ENCODE assay signal across 21 cellular contexts in genomic region chr10:71389768-71390434, GRCh38.
"Had no signal": no experiment of that assay in that cellular context is flagged by ENCODE, and none has a peak within 500 bp of the region (broad histone marks: within the 10 kb centered on the region; RNA-seq: fewer than 3 reads in every experiment).

No MANE protein-coding gene starts in this region.

- H3K27ac ChIP-seq: coronary artery, heart right ventricle, left ventricle myocardium inferior, lower lobe of right lung, ovary, testis, tibial nerve, upper lobe of right lung, vagina had no signal

- H3K4me3 Mint-ChIP-seq: memory B cell; mesothelial cell of epicardium; natural killer cell; neural crest cell; stimulated activated effector memory CD8-positive, alpha-beta T cell treated with anti-CD3 and anti-CD28 coated beads, Interleukin-12 subunit alpha, Interleukin-12 subunit beta, amount 100 ng/mL, for 72 hours had no signal

- H3K36me3 ChIP-seq: heart right ventricle, left ventricle myocardium inferior, lower lobe of right lung, ovary, tibial nerve, upper lobe of right lung, vagina had no signal

- H3K27ac Mint-ChIP-seq: memory B cell; mesothelial cell of epicardium; natural killer cell; stimulated activated effector memory CD8-positive, alpha-beta T cell treated with anti-CD3 and anti-CD28 coated beads, Interleukin-12 subunit alpha, Interleukin-12 subunit beta, amount 100 ng/mL, for 72 hours had no signal

- H3K4me1 ChIP-seq: left ventricle myocardium inferior, lower lobe of right lung, testis, tibial nerve, upper lobe of right lung, vagina had no signal

- H3K4me1 Mint-ChIP-seq: natural killer cell; stimulated activated effector memory CD8-positive, alpha-beta T cell treated with anti-CD3 and anti-CD28 coated beads, Interleukin-12 subunit alpha, Interleukin-12 subunit beta, amount 100 ng/mL, for 72 hours had no signal

- DNase-seq: effector CD8-positive, alpha-beta T cell; heart right ventricle; left cardiac atrium; left ventricle myocardium inferior; lower lobe of right lung; natural killer cell; right cardiac atrium; stimulated activated CD4-positive, alpha-beta T cell treated with anti-CD3 and anti-CD28 coated beads, Interleukin-4, amount 100 ng/mL, for 1 hour; stimulated activated CD8-positive, alpha-beta memory T cell treated with anti-CD3 and anti-CD28 coated beads, Interleukin-4, amount 100 ng/mL, for 48 hours; stimulated activated naive CD8-positive, alpha-beta T cell treated with anti-CD3 and anti-CD28 coated beads, Interleukin-15, Interleukin-2, amounts not matched to agents 100 U/mL and 50 U/mL, for 24 hours; testis; upper lobe of right lung had no signal

- H3K9me3 ChIP-seq: heart right ventricle, left ventricle myocardium inferior, lower lobe of right lung, ovary, testis, tibial nerve, upper lobe of right lung, vagina had no signal

- H3K4me3 ChIP-seq: coronary artery, heart right ventricle, left ventricle myocardium inferior, lower lobe of right lung, ovary, testis, tibial nerve, upper lobe of right lung, vagina had no signal

- ATAC-seq: esophagus mucosa; left cardiac atrium; lower lobe of right lung; natural killer cell; stimulated activated effector memory CD8-positive, alpha-beta T cell treated with anti-CD3 and anti-CD28 coated beads, Interleukin-12 subunit alpha, Interleukin-12 subunit beta, amount 100 ng/mL, for 72 hours; stimulated activated naive CD8-positive, alpha-beta T cell treated with anti-CD3 and anti-CD28 coated beads, Interleukin-15, Interleukin-2, amounts not matched to agents 100 U/mL and 50 U/mL, for 24 hours; upper lobe of right lung had no signal

- H3K36me3 Mint-ChIP-seq: memory B cell; mesothelial cell of epicardium; natural killer cell; stimulated activated effector memory CD8-positive, alpha-beta T cell treated with anti-CD3 and anti-CD28 coated beads, Interleukin-12 subunit alpha, Interleukin-12 subunit beta, amount 100 ng/mL, for 72 hours had no signal

- H3K9me3 Mint-ChIP-seq: memory B cell; mesothelial cell of epicardium; natural killer cell; neural crest cell; stimulated activated effector memory CD8-positive, alpha-beta T cell treated with anti-CD3 and anti-CD28 coated beads, Interleukin-12 subunit alpha, Interleukin-12 subunit beta, amount 100 ng/mL, for 72 hours had no signal

- H3K27me3 ChIP-seq: ovary, testis, tibial nerve, upper lobe of right lung, vagina had no signal
